ENCODE assay signal across 21 cellular contexts in genomic region chr15:53307952-53308624, GRCh38.
"Had no signal": no experiment of that assay in that cellular context is flagged by ENCODE, and none has a peak within 500 bp of the region (broad histone marks: within the 10 kb centered on the region; RNA-seq: fewer than 3 reads in every experiment).

No MANE protein-coding gene starts in this region.

- H3K4me1 Mint-ChIP-seq: activated naive CD8-positive, alpha-beta T cell treated with anti-CD3 and anti-CD28 coated beads, Interleukin-2, amount 50 U/mL, for 24 hours; memory B cell; nephron had no signal

- H3K4me3 ChIP-seq: ascending aorta, left lung, prostate gland, sigmoid colon, suprapubic skin, upper lobe of left lung had no signal

- H3K4me3 Mint-ChIP-seq: activated CD8-positive, alpha-beta T cell treated with anti-CD3 and anti-CD28 coated beads, Interleukin-2, amount 10 ng/mL, durations not matched to agents 7 days and 5 days; activated naive CD8-positive, alpha-beta T cell treated with anti-CD3 and anti-CD28 coated beads, Interleukin-2, amount 50 U/mL, for 24 hours; activated T-helper 1 cell treated with anti-CD3 and anti-CD28 coated beads, Interleukin-12 subunit alpha, Interleukin-12 subunit beta, Interleukin-2, Interleukin-4 antibody, amounts not matched to agents 30 ng/mL and 10 ng/mL and 1 ng/mL, durations not matched to agents 14 hours and 24 hours and 36 hours; memory B cell; nephron had no signal

- H3K27me3 Mint-ChIP-seq: memory B cell had no signal

- H3K27me3 ChIP-seq: ascending aorta, left lung, sigmoid colon, suprapubic skin, upper lobe of left lung had no signal

- DNase-seq: activated CD4-positive, alpha-beta T cell treated with anti-CD3 and anti-CD28 coated beads for 4 hours; activated CD8-positive, alpha-beta memory T cell treated with anti-CD3 and anti-CD28 coated beads, Interleukin-2, amount 50 U/mL, for 48 hours; activated CD8-positive, alpha-beta T cell treated with anti-CD3 and anti-CD28 coated beads, Interleukin-2, amount 10 ng/mL, durations not matched to agents 7 days and 5 days; activated naive CD4-positive, alpha-beta T cell; activated naive CD8-positive, alpha-beta T cell treated with anti-CD3 and anti-CD28 coated beads, Interleukin-2, amount 50 U/mL, for 24 hours; central memory CD4-positive, alpha-beta T cell; cortex of kidney; effector CD8-positive, alpha-beta T cell; left lung; sigmoid colon; stimulated activated CD4-positive, alpha-beta T cell treated with anti-CD3 and anti-CD28 coated beads, Interleukin-12 subunit alpha, Interleukin-12 subunit beta, amount 100 ng/mL, for 4 hours; stimulated activated naive CD4-positive, alpha-beta T cell; T-helper 1 cell; upper lobe of left lung; WERI-Rb-1 had no signal

- H3K36me3 ChIP-seq: ascending aorta, left lung, prostate gland, sigmoid colon, suprapubic skin, upper lobe of left lung, WERI-Rb-1 had no signal

- H3K27ac ChIP-seq: ascending aorta, left lung, prostate gland, sigmoid colon, suprapubic skin, upper lobe of left lung, WERI-Rb-1 had no signal

- H3K36me3 Mint-ChIP-seq: memory B cell had no signal

- H3K4me1 ChIP-seq: ascending aorta, left lung, prostate gland, sigmoid colon, suprapubic skin, upper lobe of left lung had no signal

- H3K27ac Mint-ChIP-seq: activated CD8-positive, alpha-beta T cell treated with anti-CD3 and anti-CD28 coated beads, Interleukin-2, amount 10 ng/mL, durations not matched to agents 7 days and 5 days; activated naive CD8-positive, alpha-beta T cell treated with anti-CD3 and anti-CD28 coated beads, Interleukin-2, amount 50 U/mL, for 24 hours; activated T-helper 1 cell treated with anti-CD3 and anti-CD28 coated beads, Interleukin-12 subunit alpha, Interleukin-12 subunit beta, Interleukin-2, Interleukin-4 antibody, amounts not matched to agents 30 ng/mL and 10 ng/mL and 1 ng/mL, durations not matched to agents 14 hours and 24 hours and 36 hours; memory B cell; nephron had no signal

- H3K9me3 Mint-ChIP-seq: activated naive CD8-positive, alpha-beta T cell treated with anti-CD3 and anti-CD28 coated beads, Interleukin-2, amount 50 U/mL, for 24 hours; memory B cell had no signal

- H3K9me3 ChIP-seq: ascending aorta, left lung, prostate gland, sigmoid colon, suprapubic skin, upper lobe of left lung had no signal
